ENCODE assay signal across 2 cellular contexts in genomic region chr5:145964008-145964407, GRCh38. TPM values are rescaled to one million over a fixed set of nuclear protein-coding genes. Genes with fewer than 3 reads are reported as not detected.
"Had no signal": no experiment of that assay in that cellular context is flagged by ENCODE, and none has a peak within 500 bp of the region (broad histone marks: within the 10 kb centered on the region; RNA-seq: fewer than 3 reads in every experiment).

No MANE protein-coding gene starts in this region.

RNA-seq across cellular contexts. Expression of gene SH3RF2, which starts 27.6 kb away (rescaled TPM):
- total RNA-seq: OCI-LY7, SJCRH30 had no signal
